8 cellular contexts compared by ENCODE assay signal in the genomic region with DNA sequence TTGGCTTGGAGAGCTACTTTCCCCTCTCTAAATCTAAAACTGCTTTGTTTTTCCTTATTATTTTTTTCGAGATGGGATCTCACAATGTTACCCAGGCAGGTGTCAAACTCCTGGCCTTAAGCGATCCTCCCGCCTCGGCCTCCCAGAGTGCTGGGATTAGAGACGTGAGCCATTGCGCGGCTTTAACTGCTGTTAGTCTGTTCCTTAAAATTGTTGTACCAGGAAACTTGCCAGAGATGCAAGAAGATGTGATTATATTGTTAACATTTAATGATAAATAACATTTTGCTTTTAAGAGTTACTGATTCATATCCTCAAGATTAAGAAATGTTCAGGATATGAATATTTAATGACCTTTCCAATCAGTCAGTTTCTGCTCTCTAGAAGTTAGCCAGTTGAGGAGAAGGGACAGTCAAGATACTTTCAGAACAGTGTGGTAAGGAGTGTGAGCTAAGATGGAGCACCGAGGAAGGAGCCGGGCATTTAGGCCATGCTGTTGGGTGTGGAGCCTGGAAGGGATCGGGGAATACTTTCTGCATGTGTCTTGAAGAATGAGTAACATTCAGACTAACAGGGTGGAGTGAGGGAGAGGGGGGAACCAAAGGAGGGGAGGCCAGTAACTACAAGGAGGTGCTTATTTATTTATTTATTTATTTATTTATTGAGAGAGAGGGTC. TPM values are rescaled to one million over a fixed set of nuclear protein-coding genes. Genes with fewer than 3 reads are reported as not detected.
DNase-seq lines count a peak whose midpoint lies in the region; ATAC-seq and TF ChIP-seq lines count a peak whose summit lies in the region.
"Not testable (repeated sequence)": the region's sequence is repeated elsewhere in the genome, so short reads cannot be mapped to it uniquely, and the experiment has no call there.

No MANE protein-coding gene starts in this region.

- not testable (repeated sequence) for H2BK12ac ChIP-seq in H9 (ENCODE audit: insufficient read length, low read depth, low read length)

- intact Hi-C loops in activated T-helper 1 cell treated with anti-CD3 and anti-CD28 coated beads, Interleukin-12 subunit alpha, Interleukin-12 subunit beta, Interleukin-2, Interleukin-4 antibody, amounts not matched to agents 30 ng/mL and 10 ng/mL and 1 ng/mL, durations not matched to agents 14 hours and 24 hours and 36 hours (cut with micrococcal nuclease) = loop anchor here (2.0 to 5.0 kb wide), 5 partner anchors 74 to 312 kb away; a partner anchor contains a TSS
- intact Hi-C loops in heart left ventricle (cut with DNase I) = loop anchor here in 4 of 10 donors (5.0 to 10.0 kb wide), 5 partner anchors 54 to 162 kb away; a partner anchor contains a TSS

- H3K4ac ChIP-seq in H9 (ENCODE audit: low read depth, low read length) = not testable (repeated sequence)

- not testable (repeated sequence) for H2BK20ac ChIP-seq in H9 (ENCODE audit: low read depth, low read length, poor library complexity, severe bottlenecking)

- peak overlapping the region; percentile 87 to 94 for H3K4me3 Mint-ChIP-seq in H9
- H3K4me3 Mint-ChIP-seq in activated T-helper 1 cell treated with anti-CD3 and anti-CD28 coated beads, Interleukin-12 subunit alpha, Interleukin-12 subunit beta, Interleukin-2, Interleukin-4 antibody, amounts not matched to agents 30 ng/mL and 10 ng/mL and 1 ng/mL, durations not matched to agents 14 hours and 24 hours and 36 hours = peak overlapping the region; percentile 93

- H4K91ac ChIP-seq in H9 (ENCODE audit: insufficient read length, low read depth, low read length) = not testable (repeated sequence)

- peaks cover 3 to 13% of the 10 kb centered on the region in 2 experiments; a peak in 3 of 4 replicates for H3K4me1 Mint-ChIP-seq in H9
- H3K4me1 Mint-ChIP-seq in activated T-helper 1 cell treated with anti-CD3 and anti-CD28 coated beads, Interleukin-12 subunit alpha, Interleukin-12 subunit beta, Interleukin-2, Interleukin-4 antibody, amounts not matched to agents 30 ng/mL and 10 ng/mL and 1 ng/mL, durations not matched to agents 14 hours and 24 hours and 36 hours (ENCODE audit: low read depth) = peaks cover 21% of the 10 kb centered on the region

- no CpG with 5 or more reads among the region's 10 CpGs for WGBS in H9 (ENCODE audit: extremely low coverage, insufficient read length, low lambda C conversion rate)
- WGBS in heart left ventricle, 4 donors = 82 to 86% (median 85%) methylated on average over 10 of the region's 10 CpGs

- not testable (repeated sequence) for H3K4me1 ChIP-seq in H9 (ENCODE audit: insufficient read depth, low read length); muscle layer of duodenum (ENCODE audit: control insufficient read depth in 1 of 2, insufficient read depth in 2 of 2, low read length in 2 of 2)
- H3K4me1 ChIP-seq in heart left ventricle (peaks cover 0 to 33% (median 13%) of the 10 kb centered on the region in 12 donors), skeletal muscle tissue (ENCODE audit: control insufficient read depth in 3 of 3, insufficient read depth in 3 of 3, low read length in 3 of 3) (peaks cover 9 to 16% (median 12%) of the 10 kb centered on the region in 3 donors)

- not testable (repeated sequence) for H4K20me1 ChIP-seq in H9 (ENCODE audit: control insufficient read depth, insufficient read depth, insufficient read length)

- not testable (repeated sequence) for H4K8ac ChIP-seq in H9 (replicated peaks; ENCODE audit: insufficient read length, low read depth, low read length)

- not testable (repeated sequence) for H2BK15ac ChIP-seq in H9 (ENCODE audit: low read depth, low read length)

- peak overlapping the region; percentile 82 for H3K4me3 ChIP-seq in AG09309 (ENCODE audit: control insufficient read depth, low read depth, low read length)
- H3K4me3 ChIP-seq in coronary artery = peak overlapping the region; percentile 98
- peak overlapping the region in 11 of 12 donors; percentile 66 to 98 (median 91) for H3K4me3 ChIP-seq in heart left ventricle
- peak overlapping the region; percentile 79 to 91 for H3K4me3 ChIP-seq in muscle layer of duodenum (ENCODE audit: low read depth in 1 of 2, low read length in 2 of 2)
- peak overlapping the region; percentile 85 to 93 (median 88) for H3K4me3 ChIP-seq in skeletal muscle tissue (ENCODE audit: low read length in 3 of 3)

- peak; percentile 31 for DNase-seq in AG09309 (ENCODE audit: low read depth)
- DNase-seq in H9; activated T-helper 1 cell treated with anti-CD3 and anti-CD28 coated beads, Interleukin-12 subunit alpha, Interleukin-12 subunit beta, Interleukin-2, Interleukin-4 antibody, amounts not matched to agents 30 ng/mL and 10 ng/mL and 1 ng/mL, durations not matched to agents 14 hours and 24 hours and 36 hours (ENCODE audit: low spot score); coronary artery (ENCODE audit: low spot score); heart left ventricle: not testable (repeated sequence)
- peak; percentile 70 for DNase-seq in RKO (ENCODE audit: low spot score)

- H3K23me2 ChIP-seq in H9 (ENCODE audit: insufficient read length, low read depth, low read length, poor library complexity, severe bottlenecking) = not testable (repeated sequence)

- not testable (repeated sequence) for H2AK5ac ChIP-seq in H9 (ENCODE audit: insufficient read length, low read length)

- not testable (repeated sequence) for H3K9me3 ChIP-seq in H9 (ENCODE audit: control insufficient read depth, low read depth, low read length); heart left ventricle; muscle layer of duodenum (ENCODE audit: control insufficient read depth in 1 of 2, low read length in 2 of 2); skeletal muscle tissue (ENCODE audit: control insufficient read depth in 3 of 3, low read length in 3 of 3)

- H3K14ac ChIP-seq in H9 (ENCODE audit: insufficient read depth, low read length) = not testable (repeated sequence)

- not testable (repeated sequence) for H3K56ac ChIP-seq in H9 (ENCODE audit: insufficient read length, low read depth, low read length)

- not testable (repeated sequence) for H4K5ac ChIP-seq in H9 (ENCODE audit: insufficient read length, low read depth, low read length)

- H3K9ac ChIP-seq in H9 (ENCODE audit: extremely low read depth, insufficient read length, low read length) = not testable (repeated sequence)
- peak overlapping the region; percentile 33 to 97 (median 90) for H3K9ac ChIP-seq in skeletal muscle tissue (ENCODE audit: low read depth in 1 of 3, low read length in 3 of 3)

- H3T11ph ChIP-seq in H9 (ENCODE audit: low read length) = not testable (repeated sequence)

- not testable (repeated sequence) for H3K36me3 ChIP-seq in heart left ventricle; muscle layer of duodenum (ENCODE audit: control insufficient read depth in 1 of 2, insufficient read depth in 2 of 2, low read length in 2 of 2); skeletal muscle tissue (ENCODE audit: control insufficient read depth in 3 of 3, insufficient read depth in 3 of 3, low read length in 3 of 3)

- H3K27me3 ChIP-seq in H9 (ENCODE audit: insufficient read depth, low read length); heart left ventricle; muscle layer of duodenum (ENCODE audit: low read depth, low read length); skeletal muscle tissue (ENCODE audit: control insufficient read depth in 3 of 3, insufficient read depth in 3 of 3, low read length in 3 of 3): not testable (repeated sequence)

- H3K27ac ChIP-seq in H9 (ENCODE audit: insufficient read length, low read depth, low read length); muscle layer of duodenum (ENCODE audit: low read length): not testable (repeated sequence)
- peak overlapping the region; percentile 88 to 99 for H3K27ac ChIP-seq in coronary artery
- H3K27ac ChIP-seq in heart left ventricle = peak overlapping the region in 6 of 12 donors; percentile 96 to 99 (median 98)
- H3K27ac ChIP-seq in skeletal muscle tissue (ENCODE audit: low read depth, low read length) = peak overlapping the region; percentile 98

- H3K79me2 ChIP-seq in H9 (ENCODE audit: insufficient read depth, low read length) = not testable (repeated sequence)

- not testable (repeated sequence) for H2BK5ac ChIP-seq in H9 (ENCODE audit: insufficient read length, low read length)

- H3K18ac ChIP-seq in H9 (ENCODE audit: insufficient read length, low read depth, low read length) = not testable (repeated sequence)

- not testable (repeated sequence) for H2AFZ ChIP-seq in H9 (ENCODE audit: low read length)

- H3K79me1 ChIP-seq in H9 (ENCODE audit: insufficient read depth, low read depth, low read length, poor library complexity, severe bottlenecking) = not testable (repeated sequence)

- H3K9me3 Mint-ChIP-seq in H9; activated T-helper 1 cell treated with anti-CD3 and anti-CD28 coated beads, Interleukin-12 subunit alpha, Interleukin-12 subunit beta, Interleukin-2, Interleukin-4 antibody, amounts not matched to agents 30 ng/mL and 10 ng/mL and 1 ng/mL, durations not matched to agents 14 hours and 24 hours and 36 hours: not testable (repeated sequence)

- peak overlapping the region; percentile 39 for H3K4me2 ChIP-seq in H9 (ENCODE audit: insufficient read depth, insufficient read length, low read length)

- ATAC-seq in heart left ventricle = not testable (repeated sequence)

- not testable (repeated sequence) for H2BK120ac ChIP-seq in H9 (ENCODE audit: low read depth, low read length, poor library complexity, severe bottlenecking)

- TF ChIP-seq POLR2A in heart left ventricle (IDR thresholded peaks at IDR 0.05) = not testable (repeated sequence)

- TF ChIP-seq CTCF in AG09309 (IDR thresholded peaks at IDR 0.05; ENCODE audit: control insufficient read depth, insufficient read depth, low read depth, low read length, missing control alignments); H9 (conservative IDR thresholded peaks at IDR 0.05); coronary artery (IDR thresholded peaks at IDR 0.05); heart left ventricle (IDR thresholded peaks at IDR 0.05): not testable (repeated sequence)

- H3K23ac ChIP-seq in H9 (ENCODE audit: insufficient read length, low read depth, low read length) = not testable (repeated sequence)

- not testable (repeated sequence) for H3K27ac Mint-ChIP-seq in H9; activated T-helper 1 cell treated with anti-CD3 and anti-CD28 coated beads, Interleukin-12 subunit alpha, Interleukin-12 subunit beta, Interleukin-2, Interleukin-4 antibody, amounts not matched to agents 30 ng/mL and 10 ng/mL and 1 ng/mL, durations not matched to agents 14 hours and 24 hours and 36 hours

- not testable (repeated sequence) for H3K36me3 Mint-ChIP-seq in H9 (ENCODE audit: insufficient read depth in 1 of 3, low read depth in 3 of 3)
- peaks cover 11% of the 10 kb centered on the region for H3K36me3 Mint-ChIP-seq in activated T-helper 1 cell treated with anti-CD3 and anti-CD28 coated beads, Interleukin-12 subunit alpha, Interleukin-12 subunit beta, Interleukin-2, Interleukin-4 antibody, amounts not matched to agents 30 ng/mL and 10 ng/mL and 1 ng/mL, durations not matched to agents 14 hours and 24 hours and 36 hours (ENCODE audit: low read depth)

- not testable (repeated sequence) for H3K27me3 Mint-ChIP-seq in H9 (ENCODE audit: low read depth); activated T-helper 1 cell treated with anti-CD3 and anti-CD28 coated beads, Interleukin-12 subunit alpha, Interleukin-12 subunit beta, Interleukin-2, Interleukin-4 antibody, amounts not matched to agents 30 ng/mL and 10 ng/mL and 1 ng/mL, durations not matched to agents 14 hours and 24 hours and 36 hours (ENCODE audit: insufficient read depth)

RNA-seq across cellular contexts. Expression of a gene that starts 54.6 kb away (rescaled TPM):
- total RNA-seq in H9 (2021) = 8.9 and 10.0 TPM in 2 replicates
- 11.0 and 13.8 TPM in 2 replicates for total RNA-seq in activated T-helper 1 cell treated with anti-CD3 and anti-CD28 coated beads, Interleukin-12 subunit alpha, Interleukin-12 subunit beta, Interleukin-2, Interleukin-4 antibody, amounts not matched to agents 30 ng/mL and 10 ng/mL and 1 ng/mL, durations not matched to agents 14 hours and 24 hours and 36 hours
- 10 to 100 TPM in 5 of 9 donors, 1 to 10 TPM in 4; 4.1 to 13.9 (median 11.0) TPM for total RNA-seq in heart left ventricle
- 10 to 100 TPM in 1 of 2 donors, 1 to 10 TPM in 1; 5.8 to 12.6 TPM for polyA plus RNA-seq in heart left ventricle
- 9.4 TPM for total RNA-seq in skeletal muscle tissue

RNA-seq across cellular contexts. Expression of a gene that starts 57.3 kb away (rescaled TPM):
- total RNA-seq in H9 (2021) = 17.3 and 18.0 TPM in 2 replicates
- 26.7 and 27.8 TPM in 2 replicates for total RNA-seq in activated T-helper 1 cell treated with anti-CD3 and anti-CD28 coated beads, Interleukin-12 subunit alpha, Interleukin-12 subunit beta, Interleukin-2, Interleukin-4 antibody, amounts not matched to agents 30 ng/mL and 10 ng/mL and 1 ng/mL, durations not matched to agents 14 hours and 24 hours and 36 hours
- 10 to 100 TPM; 14.8 to 21.2 (median 19.6) TPM for total RNA-seq in heart left ventricle
- polyA plus RNA-seq in heart left ventricle = 10 to 100 TPM in 1 of 2 donors, 1 to 10 TPM in 1; 5.7 to 15.8 TPM
- 30.8 TPM for total RNA-seq in skeletal muscle tissue
